In the genomic region with DNA sequence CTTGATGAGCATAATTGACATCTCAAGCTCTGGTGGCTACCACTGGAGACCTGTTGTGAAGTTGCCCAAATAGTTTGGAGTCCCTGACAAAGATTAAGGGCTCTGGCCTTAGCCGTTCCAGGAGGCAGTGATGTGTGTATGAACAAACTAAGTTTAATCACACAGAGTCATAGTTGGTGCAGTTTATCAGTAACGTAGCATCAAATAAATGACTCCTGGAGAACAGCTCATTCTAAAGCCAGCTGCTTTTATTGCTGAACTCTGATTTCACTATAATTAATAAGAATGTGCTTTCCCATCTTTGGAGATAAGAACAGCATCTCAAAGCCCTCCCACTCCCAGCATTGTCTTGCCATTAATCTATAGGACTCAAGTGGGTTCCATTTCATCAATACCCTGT, we compare ENCODE assay signal across 1 cellular context.
A peak's percentile ranks its signal among the peaks of the same experiment; 100 is the strongest.
TF ChIP-seq lines count a peak whose summit lies in the region.

No MANE protein-coding gene starts in this region.

TF ChIP-seq in HepG2, 621 proteins besides CTCF, POLR2A, EP300 and RAD21 (continued from another document):
- peak; percentile 46; the same call in 1 of the 2 replicates for TF ChIP-seq CREB1 (IDR thresholded peaks at IDR 0.05)
- no peak for TF ChIP-seq CREB1 (CRISPR knock-in tag; IDR thresholded peaks at IDR 0.05)
